12 cellular contexts compared by ENCODE assay signal in the genomic region with DNA sequence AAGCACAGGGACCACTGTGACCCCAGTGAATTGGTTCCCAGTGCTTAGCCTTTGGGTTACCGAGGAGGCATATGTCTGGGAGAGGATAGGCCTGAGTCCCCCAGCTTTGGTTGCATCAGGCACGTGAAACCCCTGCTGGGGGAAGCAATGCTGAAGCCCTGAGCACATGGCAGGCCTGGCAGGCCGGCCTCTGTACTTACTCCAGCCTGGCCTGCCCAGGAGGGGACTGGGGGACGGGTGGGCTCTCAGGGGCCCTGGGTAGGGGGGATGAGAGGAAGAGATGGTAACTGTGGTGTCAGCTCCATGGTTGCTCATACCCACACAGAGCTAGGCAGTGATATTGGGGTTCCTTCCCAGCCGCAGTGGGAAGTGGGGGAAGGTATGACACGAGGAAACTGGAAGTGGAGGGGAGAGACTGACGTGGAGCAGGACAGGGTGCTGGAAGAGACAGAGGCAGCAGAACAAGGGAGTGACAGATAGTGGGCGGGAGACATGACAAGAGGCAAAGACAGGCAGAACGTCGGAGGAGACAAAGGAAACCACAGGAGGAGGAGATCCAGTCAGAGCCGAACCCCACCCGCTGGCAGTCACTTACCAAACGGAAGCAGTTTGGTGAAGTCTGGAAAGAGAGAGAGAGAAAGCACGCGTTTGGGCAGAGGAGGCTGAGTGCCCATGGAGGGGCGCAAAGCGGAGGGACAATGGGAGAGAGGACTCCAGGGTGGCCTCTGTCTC. TPM values are rescaled to one million over a fixed set of nuclear protein-coding genes. Genes with fewer than 3 reads are reported as not detected.
A peak's percentile ranks its signal among the peaks of the same experiment; 100 is the strongest.
DNase-seq lines count a peak whose midpoint lies in the region; ATAC-seq and TF ChIP-seq lines count a peak whose summit lies in the region.
"Had no signal": no experiment of that assay in that cellular context is flagged by ENCODE, and none has a peak within 500 bp of the region (broad histone marks: within the 10 kb centered on the region; RNA-seq: fewer than 3 reads in every experiment).

No MANE protein-coding gene starts in this region.

- peaks cover 11% of the 10 kb centered on the region for H3K4me1 ChIP-seq in adipocyte (ENCODE audit: control insufficient read depth, insufficient read depth, low read length)
- H3K4me1 ChIP-seq in gastrocnemius medialis, result peaks cover 26 to 28% of the 10 kb centered on the region in 2 donors

- peaks cover 0 to 14% (median 6%) of the 10 kb centered on the region in 3 donors for H3K4me1 Mint-ChIP-seq in T-cell

- CTCF ChIA-PET in T-cell (lab: Charles Lee), result interaction anchor here (0.7 kb wide), 2 partner anchors 38 to 100 kb away, joined by 5 read pairs; no protein-coding TSS in a partner anchor

- H3K4me3 Mint-ChIP-seq in T-cell, result peak overlapping the region; percentile 43 to 72 (median 57)

- H3K9ac ChIP-seq in adipocyte (ENCODE audit: low read length), result peak overlapping the region; percentile 20

- H3K4me3 ChIP-seq in adipocyte (ENCODE audit: low read length), result no peak overlapping the region
- H3K4me3 ChIP-seq in gastrocnemius medialis, result no peak overlapping the region
- H3K4me3 ChIP-seq in WERI-Rb-1 (ENCODE audit: low read depth, low read length), result no peak overlapping the region
- H3K4me3 ChIP-seq: A549, gastroesophageal sphincter had no signal

- DNase-seq in SIG-M5 treated with dmso at 0.1 percent for 504 hours (lab: John Stamatoyannopoulos, UW; ENCODE audit: unreplicated experiment) (peak; percentile 35), SIG-M5 (lab: John Stamatoyannopoulos, UW) (no peak), T-cell (peak in 26 of 34 experiments; percentile 21 to 51 (median 34)), adipocyte (ENCODE audit: low read depth) (no peak), gastrocnemius medialis (no peak), C1 segment of cervical spinal cord (lab: John Stamatoyannopoulos, UW) (no peak), WERI-Rb-1 (no peak), NAMALWA (ENCODE audit: low spot score) (no peak)
- DNase-seq: SHP77 had no signal

- peaks cover 71% of the 10 kb centered on the region for H3K36me3 ChIP-seq in adipocyte (ENCODE audit: control insufficient read depth, insufficient read depth, low read length, severe bottlenecking)
- H3K36me3 ChIP-seq in gastrocnemius medialis, result peaks cover 0 to 82% of the 10 kb centered on the region in 2 donors
- peaks cover 33% of the 10 kb centered on the region for H3K36me3 ChIP-seq in WERI-Rb-1

- H3K27ac Mint-ChIP-seq in T-cell, result peak overlapping the region; percentile 91 to 92

- H3K9me3 Mint-ChIP-seq in T-cell, result no peaks in the 10 kb centered on the region

- intact Hi-C loops in gastrocnemius medialis (cut with DNase I; ENCODE audit: low total_unique reads), result no loop called here

- POLR2A ChIA-PET in T-cell (lab: Charles Lee), result interaction anchor here in 1 of 2 donors (0.7 kb wide), 1 partner anchor 20 kb away, joined by 4 read pairs; no protein-coding TSS in a partner anchor

- TF ChIP-seq POLR2A in gastrocnemius medialis (IDR thresholded peaks at IDR 0.05), result no peak

- in situ Hi-C loops in gastrocnemius medialis (cut with MboI; ENCODE audit: low sequenced_read_pairs in 4 of 4), result no loop called here

- TF ChIP-seq CTCF in gastrocnemius medialis (IDR thresholded peaks at IDR 0.05 in 4 of 5, conservative IDR thresholded peaks at IDR 0.05 in 1 of 5) (no peak), WERI-Rb-1 (IDR thresholded peaks at IDR 0.05; ENCODE audit: low read depth, low read length) (no peak)

- H3K27me3 ChIP-seq in adipocyte (replicated peaks; ENCODE audit: control insufficient read depth, insufficient read depth, low read length) (no peaks in the 10 kb centered on the region), gastrocnemius medialis (no peaks in the 10 kb centered on the region), WERI-Rb-1 (ENCODE audit: insufficient read depth, low read depth, severe bottlenecking) (no peaks in the 10 kb centered on the region)
- H3K27me3 ChIP-seq: gastroesophageal sphincter, neutrophil had no signal

- H3K9me3 ChIP-seq in adipocyte (ENCODE audit: control insufficient read depth, low read length) (no peaks in the 10 kb centered on the region), gastrocnemius medialis (no peaks in the 10 kb centered on the region), WERI-Rb-1 (ENCODE audit: severe bottlenecking) (no peaks in the 10 kb centered on the region)
- H3K9me3 ChIP-seq: A549, gastroesophageal sphincter, neutrophil had no signal

- H3K27ac ChIP-seq in gastrocnemius medialis (peak overlapping the region; percentile 18 to 99 (median 95)), WERI-Rb-1 (no peak overlapping the region)
- H3K27ac ChIP-seq: A549, neutrophil had no signal

- peaks cover 26% of the 10 kb centered on the region for H3K36me3 Mint-ChIP-seq in T-cell

- H3K27me3 Mint-ChIP-seq in T-cell, result no peaks in the 10 kb centered on the region

- ATAC-seq in T-cell (replicated peaks in 1 of 4) (peak; percentile 67 to 75 (median 68)), gastrocnemius medialis (no peak)
- ATAC-seq: gastroesophageal sphincter had no signal

RNA-seq across cellular contexts. Expression of a gene that starts 9.1 kb away (rescaled TPM):
- total RNA-seq in T-cell, result 10 to 100 TPM; 28.5 to 40.3 (median 34.8) TPM
- 10 to 100 TPM; 14.7 to 35.8 (median 29.2) TPM for total RNA-seq in gastrocnemius medialis

RNA-seq across cellular contexts. Expression of a gene that starts 11.3 kb away (rescaled TPM):
- total RNA-seq in T-cell, result 10 to 100 TPM; 31.0 to 92.5 (median 66.2) TPM
- 10 to 100 TPM; 26.3 to 65.3 (median 52.4) TPM for total RNA-seq in gastrocnemius medialis

RNA-seq across cellular contexts. Expression of a gene that starts 12.8 kb away (rescaled TPM):
- 1 to 10 TPM; 1.4 to 2.3 (median 2.2) TPM for total RNA-seq in T-cell
- total RNA-seq in gastrocnemius medialis, result 1 to 10 TPM in 3 of 4 donors, under 1 TPM in 1; 0.61 to 2.0 (median 1.2) TPM

RNA-seq across cellular contexts. Expression of a gene that starts 37.1 kb away (rescaled TPM):
- total RNA-seq in T-cell (10 to 100 TPM in 1 of 5 donors, 1 to 10 TPM in 4; 3.8 to 11.7 (median 8.8) TPM), gastrocnemius medialis (under 1 TPM; 0.09 to 0.55 (median 0.29) TPM)

RNA-seq across cellular contexts. Expression of a gene that starts 43.4 kb away (rescaled TPM):
- total RNA-seq in T-cell (10 to 100 TPM; 19.4 to 27.5 (median 24.9) TPM), gastrocnemius medialis (10 to 100 TPM in 1 of 4 donors, 1 to 10 TPM in 3; 1.1 to 16.5 (median 2.6) TPM)

Comparison
In these comparisons a context has a peak if more than half of its experiments do, and no peak if none do; other contexts are left out.
1. DNase-seq: peak in SIG-M5 treated with dmso at 0.1 percent for 504 hours (single experiment) and T-cell (26 of 34); none in SIG-M5 (single experiment), adipocyte (single experiment), gastrocnemius medialis (0 of 2), C1 segment of cervical spinal cord (0 of 14), WERI-Rb-1 (single experiment) and NAMALWA (single experiment).
2. ATAC-seq: peak in T-cell (4 of 4); none in gastrocnemius medialis (0 of 2).